ENCODE assay signal across 1 cellular context in genomic region chr18:48957136-48957535, GRCh38.
TF ChIP-seq lines count a peak whose summit lies in the region.

No MANE protein-coding gene starts in this region.

TF ChIP-seq in IMR-90, 13 proteins besides CTCF, POLR2A, EP300 and RAD21 (continued from another document):
- TF ChIP-seq USF2 (IDR thresholded peaks at IDR 0.05; ENCODE audit: low read depth, low read length) (no peak), MAZ (IDR thresholded peaks at IDR 0.05; ENCODE audit: borderline replicate concordance, low read depth, low read length) (no peak), BHLHE40 (IDR thresholded peaks at IDR 0.05; ENCODE audit: low read depth, low read length) (no peak), CEBPB (IDR thresholded peaks at IDR 0.05; ENCODE audit: low read depth, low read length) (no peak), ELK1 (IDR thresholded peaks at IDR 0.05; ENCODE audit: borderline replicate concordance, low read depth, low read length) (no peak), CHD1 (IDR thresholded peaks at IDR 0.05; ENCODE audit: low read depth, low read length) (no peak), NFE2L2 (IDR thresholded peaks at IDR 0.05; ENCODE audit: low read depth, low read length) (no peak), FOS (IDR thresholded peaks at IDR 0.05; ENCODE audit: low read depth, low read length) (no peak), SMC3 (IDR thresholded peaks at IDR 0.05; ENCODE audit: low read depth, low read length) (no peak)
TF ChIP-seq in IMR-90: peak in this region for 0.
